In the genomic region with DNA sequence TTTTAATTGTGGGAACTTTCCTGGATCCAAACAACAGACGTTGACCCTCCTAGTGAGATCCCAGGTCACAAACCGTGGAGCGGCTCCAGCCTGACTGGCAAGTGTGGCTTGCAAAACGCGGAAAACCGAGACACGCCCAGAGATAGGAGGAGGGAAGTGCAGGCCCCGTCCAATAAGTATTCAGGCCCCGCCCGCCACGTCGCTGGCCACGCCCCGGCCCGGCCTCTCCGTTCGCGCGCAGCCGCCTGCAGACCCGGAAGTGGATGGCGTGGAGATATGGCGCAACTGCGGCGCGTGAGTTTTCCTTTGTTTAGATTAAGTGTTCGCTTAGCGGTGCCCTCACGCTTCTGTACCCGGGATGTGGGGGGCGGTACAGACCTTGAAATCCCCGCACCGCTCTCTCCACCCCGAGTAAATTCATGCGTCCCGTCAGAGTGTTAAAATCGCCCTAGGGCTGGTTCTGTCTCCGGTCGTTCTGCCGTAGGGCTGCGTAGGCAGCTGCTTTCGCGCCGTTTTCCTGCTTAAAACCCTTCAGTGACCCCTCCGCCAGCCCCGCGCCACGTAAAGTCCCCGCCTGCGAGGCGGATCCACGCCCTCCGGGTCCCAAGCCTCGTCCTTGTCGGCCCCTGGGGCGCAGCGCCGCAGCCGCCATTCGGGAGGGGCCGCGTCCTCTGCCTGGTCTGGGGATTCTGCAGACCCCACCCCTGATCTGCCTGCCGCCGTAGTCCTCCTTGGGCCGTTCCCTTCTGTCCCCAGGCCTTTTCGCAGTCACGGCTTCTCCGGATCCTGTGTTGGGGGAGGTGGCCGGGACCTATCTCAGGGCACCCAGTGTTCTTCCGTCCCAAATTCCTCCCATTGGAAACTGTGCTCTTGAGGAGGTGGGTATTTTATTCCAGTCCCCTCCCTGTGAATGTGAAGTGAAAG, we compare ENCODE assay signal across 1 cellular context.
TF ChIP-seq lines count a peak whose summit lies in the region.

A gene (plus strand): TSS at position 250 of the 924 bp plus-strand sequence. CDS start 27 bp downstream, at position 277.

TF ChIP-seq in HepG2, 621 proteins besides CTCF, POLR2A, EP300 and RAD21 (continued from another document and continues in another):
- TF ChIP-seq, protein P1, sequence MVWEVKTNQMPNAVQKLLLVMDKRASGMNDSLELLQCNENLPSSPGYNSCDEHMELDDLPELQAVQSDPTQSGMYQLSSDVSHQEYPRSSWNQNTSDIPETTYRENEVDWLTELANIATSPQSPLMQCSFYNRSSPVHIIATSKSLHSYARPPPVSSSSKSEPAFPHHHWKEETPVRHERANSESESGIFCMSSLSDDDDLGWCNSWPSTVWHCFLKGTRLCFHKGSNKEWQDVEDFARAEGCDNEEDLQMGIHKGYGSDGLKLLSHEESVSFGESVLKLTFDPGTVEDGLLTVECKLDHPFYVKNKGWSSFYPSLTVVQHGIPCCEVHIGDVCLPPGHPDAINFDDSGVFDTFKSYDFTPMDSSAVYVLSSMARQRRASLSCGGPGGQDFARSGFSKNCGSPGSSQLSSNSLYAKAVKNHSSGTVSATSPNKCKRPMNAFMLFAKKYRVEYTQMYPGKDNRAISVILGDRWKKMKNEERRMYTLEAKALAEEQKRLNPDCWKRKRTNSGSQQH (CRISPR knock-in tag; IDR thresholded peaks at IDR 0.05; ENCODE audit: low read depth) = peak; percentile 72; the same call in 1 of the 2 replicates
- TF ChIP-seq, protein P2, sequence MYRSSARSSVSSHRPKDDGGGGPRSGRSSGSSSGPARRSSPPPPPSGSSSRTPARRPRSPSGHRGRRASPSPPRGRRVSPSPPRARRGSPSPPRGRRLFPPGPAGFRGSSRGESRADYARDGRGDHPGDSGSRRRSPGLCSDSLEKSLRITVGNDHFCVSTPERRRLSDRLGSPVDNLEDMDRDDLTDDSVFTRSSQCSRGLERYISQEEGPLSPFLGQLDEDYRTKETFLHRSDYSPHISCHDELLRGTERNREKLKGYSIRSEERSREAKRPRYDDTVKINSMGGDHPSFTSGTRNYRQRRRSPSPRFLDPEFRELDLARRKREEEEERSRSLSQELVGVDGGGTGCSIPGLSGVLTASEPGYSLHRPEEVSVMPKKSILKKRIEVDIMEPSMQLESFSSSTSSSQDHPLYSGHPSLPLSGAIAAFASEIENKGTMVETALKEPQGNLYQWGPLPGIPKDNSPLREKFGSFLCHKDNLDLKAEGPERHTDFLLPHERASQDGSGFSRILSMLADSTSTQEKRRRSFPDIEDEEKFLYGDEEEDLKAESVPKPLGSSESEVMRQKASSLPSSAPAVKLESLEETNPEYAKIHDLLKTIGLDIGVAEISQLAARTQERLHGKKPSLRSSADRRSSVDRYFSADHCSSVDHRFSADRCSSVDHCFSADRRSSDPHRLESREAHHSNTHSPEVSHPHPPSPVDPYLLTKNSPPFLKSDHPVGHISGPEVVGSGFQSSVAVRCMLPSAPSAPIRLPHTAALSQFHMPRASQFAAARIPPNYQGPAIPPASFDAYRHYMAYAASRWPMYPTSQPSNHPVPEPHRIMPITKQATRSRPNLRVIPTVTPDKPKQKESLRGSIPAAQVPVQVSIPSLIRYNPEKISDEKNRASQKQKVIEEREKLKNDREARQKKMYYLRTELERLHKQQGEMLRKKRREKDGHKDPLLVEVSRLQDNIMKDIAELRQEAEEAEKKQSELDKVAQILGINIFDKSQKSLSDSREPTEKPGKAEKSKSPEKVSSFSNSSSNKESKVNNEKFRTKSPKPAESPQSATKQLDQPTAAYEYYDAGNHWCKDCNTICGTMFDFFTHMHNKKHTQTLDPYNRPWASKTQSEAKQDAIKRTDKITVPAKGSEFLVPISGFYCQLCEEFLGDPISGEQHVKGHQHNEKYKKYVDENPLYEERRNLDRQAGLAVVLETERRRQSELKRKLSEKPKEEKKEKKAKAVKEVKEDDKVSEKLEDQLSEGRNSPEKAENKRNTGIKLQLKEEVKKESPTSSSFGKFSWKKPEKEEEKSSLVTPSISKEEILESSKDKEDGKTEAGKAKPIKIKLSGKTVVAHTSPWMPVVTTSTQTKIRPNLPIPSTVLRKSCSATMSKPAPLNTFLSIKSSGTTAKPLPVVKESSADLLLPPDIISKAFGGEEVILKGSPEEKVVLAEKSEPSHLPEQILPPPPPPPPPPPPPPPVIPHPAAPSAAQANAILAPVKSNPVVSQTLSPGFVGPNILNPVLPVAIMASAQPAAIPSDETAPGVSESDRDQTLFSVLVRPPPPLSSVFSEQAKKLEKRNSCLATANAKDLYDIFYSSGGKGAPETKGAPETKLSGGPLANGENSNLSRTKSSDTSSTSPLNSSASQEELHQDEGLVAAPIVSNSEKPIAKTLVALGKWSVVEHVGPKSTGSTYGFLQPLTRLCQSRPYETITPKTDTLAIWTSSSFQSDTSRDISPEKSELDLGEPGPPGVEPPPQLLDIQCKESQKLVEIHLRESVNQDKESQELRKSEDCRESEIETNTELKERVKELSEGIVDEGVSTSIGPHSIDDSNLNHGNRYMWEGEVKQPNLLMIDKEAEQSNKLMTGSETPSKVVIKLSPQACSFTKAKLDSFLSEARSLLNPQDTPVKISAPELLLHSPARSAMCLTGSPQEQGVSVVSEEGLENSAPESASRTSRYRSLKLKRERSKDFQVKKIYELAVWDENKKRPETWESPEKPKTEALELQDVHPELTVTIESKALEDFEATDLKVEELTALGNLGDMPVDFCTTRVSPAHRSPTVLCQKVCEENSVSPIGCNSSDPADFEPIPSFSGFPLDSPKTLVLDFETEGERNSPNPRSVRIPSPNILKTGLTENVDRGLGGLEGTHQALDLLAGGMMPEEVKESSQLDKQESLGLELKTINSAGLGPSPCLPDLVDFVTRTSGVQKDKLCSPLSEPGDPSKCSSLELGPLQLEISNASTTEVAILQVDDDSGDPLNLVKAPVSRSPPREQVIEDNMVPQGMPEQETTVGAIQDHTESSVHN (CRISPR knock-in tag; IDR thresholded peaks at IDR 0.05) = no peak
- peak; percentile 35 for TF ChIP-seq CBX1 (IDR thresholded peaks at IDR 0.05; ENCODE audit: low read depth)
- TF ChIP-seq, protein P3, sequence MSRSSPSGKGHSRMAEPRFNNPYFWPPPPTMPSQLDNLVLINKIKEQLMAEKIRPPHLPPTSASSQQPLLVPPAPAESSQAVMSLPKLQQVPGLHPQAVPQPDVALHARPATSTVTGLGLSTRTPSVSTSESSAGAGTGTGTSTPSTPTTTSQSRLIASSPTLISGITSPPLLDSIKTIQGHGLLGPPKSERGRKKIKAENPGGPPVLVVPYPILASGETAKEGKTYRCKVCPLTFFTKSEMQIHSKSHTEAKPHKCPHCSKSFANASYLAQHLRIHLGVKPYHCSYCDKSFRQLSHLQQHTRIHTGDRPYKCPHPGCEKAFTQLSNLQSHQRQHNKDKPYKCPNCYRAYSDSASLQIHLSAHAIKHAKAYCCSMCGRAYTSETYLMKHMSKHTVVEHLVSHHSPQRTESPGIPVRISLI (CRISPR knock-in tag; IDR thresholded peaks at IDR 0.05; ENCODE audit: borderline replicate concordance) = peak; percentile 30; the same call in 1 of the 2 replicates
- TF ChIP-seq, protein P4, sequence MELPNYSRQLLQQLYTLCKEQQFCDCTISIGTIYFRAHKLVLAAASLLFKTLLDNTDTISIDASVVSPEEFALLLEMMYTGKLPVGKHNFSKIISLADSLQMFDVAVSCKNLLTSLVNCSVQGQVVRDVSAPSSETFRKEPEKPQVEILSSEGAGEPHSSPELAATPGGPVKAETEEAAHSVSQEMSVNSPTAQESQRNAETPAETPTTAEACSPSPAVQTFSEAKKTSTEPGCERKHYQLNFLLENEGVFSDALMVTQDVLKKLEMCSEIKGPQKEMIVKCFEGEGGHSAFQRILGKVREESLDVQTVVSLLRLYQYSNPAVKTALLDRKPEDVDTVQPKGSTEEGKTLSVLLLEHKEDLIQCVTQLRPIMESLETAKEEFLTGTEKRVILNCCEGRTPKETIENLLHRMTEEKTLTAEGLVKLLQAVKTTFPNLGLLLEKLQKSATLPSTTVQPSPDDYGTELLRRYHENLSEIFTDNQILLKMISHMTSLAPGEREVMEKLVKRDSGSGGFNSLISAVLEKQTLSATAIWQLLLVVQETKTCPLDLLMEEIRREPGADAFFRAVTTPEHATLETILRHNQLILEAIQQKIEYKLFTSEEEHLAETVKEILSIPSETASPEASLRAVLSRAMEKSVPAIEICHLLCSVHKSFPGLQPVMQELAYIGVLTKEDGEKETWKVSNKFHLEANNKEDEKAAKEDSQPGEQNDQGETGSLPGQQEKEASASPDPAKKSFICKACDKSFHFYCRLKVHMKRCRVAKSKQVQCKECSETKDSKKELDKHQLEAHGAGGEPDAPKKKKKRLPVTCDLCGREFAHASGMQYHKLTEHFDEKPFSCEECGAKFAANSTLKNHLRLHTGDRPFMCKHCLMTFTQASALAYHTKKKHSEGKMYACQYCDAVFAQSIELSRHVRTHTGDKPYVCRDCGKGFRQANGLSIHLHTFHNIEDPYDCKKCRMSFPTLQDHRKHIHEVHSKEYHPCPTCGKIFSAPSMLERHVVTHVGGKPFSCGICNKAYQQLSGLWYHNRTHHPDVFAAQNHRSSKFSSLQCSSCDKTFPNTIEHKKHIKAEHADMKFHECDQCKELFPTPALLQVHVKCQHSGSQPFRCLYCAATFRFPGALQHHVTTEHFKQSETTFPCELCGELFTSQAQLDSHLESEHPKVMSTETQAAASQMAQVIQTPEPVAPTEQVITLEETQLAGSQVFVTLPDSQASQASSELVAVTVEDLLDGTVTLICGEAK (IDR thresholded peaks at IDR 0.05) = no peak
- TF ChIP-seq, protein P4 (CRISPR knock-in tag; IDR thresholded peaks at IDR 0.05) = peak; percentile 30; the same call in 1 of the 2 replicates
- TF ChIP-seq MZF1 (CRISPR knock-in tag; IDR thresholded peaks at IDR 0.05; ENCODE audit: borderline replicate concordance) = no peak
- no peak for TF ChIP-seq ZBTB3 (CRISPR knock-in tag; IDR thresholded peaks at IDR 0.05; ENCODE audit: borderline replicate concordance, low read depth)
- TF ChIP-seq, protein P5, sequence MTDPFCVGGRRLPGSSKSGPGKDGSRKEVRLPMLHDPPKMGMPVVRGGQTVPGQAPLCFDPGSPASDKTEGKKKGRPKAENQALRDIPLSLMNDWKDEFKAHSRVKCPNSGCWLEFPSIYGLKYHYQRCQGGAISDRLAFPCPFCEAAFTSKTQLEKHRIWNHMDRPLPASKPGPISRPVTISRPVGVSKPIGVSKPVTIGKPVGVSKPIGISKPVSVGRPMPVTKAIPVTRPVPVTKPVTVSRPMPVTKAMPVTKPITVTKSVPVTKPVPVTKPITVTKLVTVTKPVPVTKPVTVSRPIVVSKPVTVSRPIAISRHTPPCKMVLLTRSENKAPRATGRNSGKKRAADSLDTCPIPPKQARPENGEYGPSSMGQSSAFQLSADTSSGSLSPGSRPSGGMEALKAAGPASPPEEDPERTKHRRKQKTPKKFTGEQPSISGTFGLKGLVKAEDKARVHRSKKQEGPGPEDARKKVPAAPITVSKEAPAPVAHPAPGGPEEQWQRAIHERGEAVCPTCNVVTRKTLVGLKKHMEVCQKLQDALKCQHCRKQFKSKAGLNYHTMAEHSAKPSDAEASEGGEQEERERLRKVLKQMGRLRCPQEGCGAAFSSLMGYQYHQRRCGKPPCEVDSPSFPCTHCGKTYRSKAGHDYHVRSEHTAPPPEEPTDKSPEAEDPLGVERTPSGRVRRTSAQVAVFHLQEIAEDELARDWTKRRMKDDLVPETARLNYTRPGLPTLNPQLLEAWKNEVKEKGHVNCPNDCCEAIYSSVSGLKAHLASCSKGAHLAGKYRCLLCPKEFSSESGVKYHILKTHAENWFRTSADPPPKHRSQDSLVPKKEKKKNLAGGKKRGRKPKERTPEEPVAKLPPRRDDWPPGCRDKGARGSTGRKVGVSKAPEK (CRISPR knock-in tag; IDR thresholded peaks at IDR 0.05; ENCODE audit: borderline replicate concordance) = 0 out of 2 replicates have a peak, but pooled peaks have one; percentile 28
- peak; percentile 40; the same call in 1 of the 2 replicates for TF ChIP-seq MEF2D (CRISPR knock-in tag; IDR thresholded peaks at IDR 0.05)
- TF ChIP-seq, protein P6, sequence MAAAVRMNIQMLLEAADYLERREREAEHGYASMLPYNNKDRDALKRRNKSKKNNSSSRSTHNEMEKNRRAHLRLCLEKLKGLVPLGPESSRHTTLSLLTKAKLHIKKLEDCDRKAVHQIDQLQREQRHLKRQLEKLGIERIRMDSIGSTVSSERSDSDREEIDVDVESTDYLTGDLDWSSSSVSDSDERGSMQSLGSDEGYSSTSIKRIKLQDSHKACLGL (CRISPR knock-in tag; IDR thresholded peaks at IDR 0.05) = peak; percentile 77; the same call in 1 of the 2 replicates
- no peak for TF ChIP-seq ZNF44 (CRISPR knock-in tag; IDR thresholded peaks at IDR 0.05)
- TF ChIP-seq ZNF326 (CRISPR knock-in tag; IDR thresholded peaks at IDR 0.05; ENCODE audit: borderline replicate concordance) = no peak
- TF ChIP-seq MXI1 (IDR thresholded peaks at IDR 0.05; ENCODE audit: borderline replicate concordance, low read depth, low read length) = peak; percentile 85; the same call in 1 of the 3 replicates
- TF ChIP-seq FOXO1 (CRISPR knock-in tag; IDR thresholded peaks at IDR 0.05) = 0 out of 2 replicates have a peak, but pooled peaks have one; percentile 19
- TF ChIP-seq THYN1 (CRISPR knock-in tag; IDR thresholded peaks at IDR 0.05; ENCODE audit: borderline replicate concordance, low read depth) = 0 out of 2 replicates have a peak, but pooled peaks have one; percentile 61
- peak; percentile 35; the same call in 1 of the 2 replicates for TF ChIP-seq ZNF572 (CRISPR knock-in tag; IDR thresholded peaks at IDR 0.05)
- no peak for TF ChIP-seq TCF7L2 (IDR thresholded peaks at IDR 0.05; ENCODE audit: low read depth, low read length)
- TF ChIP-seq, protein P7, sequence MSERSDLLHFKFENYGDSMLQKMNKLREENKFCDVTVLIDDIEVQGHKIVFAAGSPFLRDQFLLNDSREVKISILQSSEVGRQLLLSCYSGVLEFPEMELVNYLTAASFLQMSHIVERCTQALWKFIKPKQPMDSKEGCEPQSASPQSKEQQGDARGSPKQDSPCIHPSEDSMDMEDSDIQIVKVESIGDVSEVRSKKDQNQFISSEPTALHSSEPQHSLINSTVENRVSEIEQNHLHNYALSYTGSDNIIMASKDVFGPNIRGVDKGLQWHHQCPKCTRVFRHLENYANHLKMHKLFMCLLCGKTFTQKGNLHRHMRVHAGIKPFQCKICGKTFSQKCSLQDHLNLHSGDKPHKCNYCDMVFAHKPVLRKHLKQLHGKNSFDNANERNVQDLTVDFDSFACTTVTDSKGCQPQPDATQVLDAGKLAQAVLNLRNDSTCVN (CRISPR knock-in tag; IDR thresholded peaks at IDR 0.05; ENCODE audit: borderline replicate concordance) = peak; percentile 35; the same call in 1 of the 2 replicates
